14 cellular contexts compared by ENCODE assay signal in the genomic region with DNA sequence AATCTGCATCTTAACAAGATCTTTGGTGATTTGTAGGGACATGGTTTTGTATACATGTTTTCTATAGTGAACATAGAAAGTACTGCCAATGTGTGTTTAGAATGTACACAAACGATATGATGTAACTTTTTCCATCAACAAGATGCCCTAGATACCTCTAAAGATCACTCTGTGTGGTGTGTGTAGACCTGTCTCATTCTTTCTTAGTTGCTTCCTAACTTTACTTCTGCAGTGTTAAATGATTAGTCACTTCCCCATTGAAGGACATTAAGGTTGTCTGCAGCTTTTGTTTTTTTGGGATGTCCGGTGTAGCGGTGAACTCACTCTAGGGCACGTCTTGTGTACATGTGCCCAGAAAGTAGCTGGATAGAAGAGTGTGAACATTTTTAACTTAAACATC. TPM values are rescaled to one million over a fixed set of nuclear protein-coding genes. Genes with fewer than 3 reads are reported as not detected.
A peak's percentile ranks its signal among the peaks of the same experiment; 100 is the strongest.
DNase-seq lines count a peak whose midpoint lies in the region; ATAC-seq, FAIRE-seq and TF ChIP-seq lines count a peak whose summit lies in the region.
"Had no signal": no experiment of that assay in that cellular context is flagged by ENCODE, and none has a peak within 500 bp of the region (broad histone marks: within the 10 kb centered on the region; RNA-seq: fewer than 3 reads in every experiment).

No MANE protein-coding gene starts in this region.

- TF ChIP-seq CTCF in GM12878 (IDR thresholded peaks at IDR 0.05 in 2 of 3, conservative IDR thresholded peaks at IDR 0.05 in 1 of 3; ENCODE audit: control insufficient read depth in 2 of 3, extremely low read depth in 1 of 3, insufficient read depth in 1 of 3, low read depth in 3 of 3, low read length in 3 of 3): no peak
- no peak for TF ChIP-seq CTCF in lower lobe of right lung (IDR thresholded peaks at IDR 0.05)
- no peak for TF ChIP-seq CTCF in spleen (IDR thresholded peaks at IDR 0.05 in 8 of 11, conservative IDR thresholded peaks at IDR 0.05 in 3 of 11)

- in situ Hi-C loops in GM12878 (cut with MboI): no loop called here

- H3K27me3 ChIP-seq in GM12878 (replicated peaks in 1 of 2; ENCODE audit: control insufficient read depth in 2 of 2, insufficient read depth in 2 of 2, low read length in 1 of 2) (no peaks in the 10 kb centered on the region), lower lobe of right lung (ENCODE audit: low read depth) (no peaks in the 10 kb centered on the region), spleen (replicated peaks in 1 of 7) (no peaks in the 10 kb centered on the region)

- H3K9ac ChIP-seq in GM12878 (ENCODE audit: control insufficient read depth, insufficient read depth, low read length): no peak overlapping the region

- CTCF ChIA-PET in GM12878 (lab: Yijun Ruan, JAX): interaction anchor here (0.9 to 3.1 kb wide), 4 partner anchors 10 to 109 kb away, joined by 3 to 19 read pairs (median 4); no protein-coding TSS in a partner anchor

- no peak for TF ChIP-seq EP300 in GM12878 (IDR thresholded peaks at IDR 0.05; ENCODE audit: borderline replicate concordance in 1 of 2, control insufficient read depth in 1 of 2, low read depth in 2 of 2, low read length in 2 of 2)

- POLR2A ChIA-PET in GM12878 (lab: Charles Lee): interaction anchor here (0.8 to 2.1 kb wide), 8 partner anchors 10 to 35 kb away, joined by 3 to 11 read pairs (median 4); a partner anchor contains a TSS

- ATAC-seq in GM12878: peak; percentile 43
- peak; percentile 28 to 49 for ATAC-seq in lower lobe of right lung

- H3K27ac ChIP-seq in GM12878 (ENCODE audit: control insufficient read depth, insufficient read depth) (no peak overlapping the region), lower lobe of right lung (no peak overlapping the region), spleen (no peak overlapping the region)

- WGBS in GM12878 (ENCODE audit: insufficient coverage, insufficient replicate concordance, low lambda C conversion rate, missing lambda C conversion rate): 48% methylated on average over 4 of the region's 4 CpGs
- WGBS in spleen, 5 donors: 23 to 39% (median 35%) methylated on average over 4 of the region's 4 CpGs

- SMC1A ChIA-PET in GM12878 (lab: Charles Lee; ENCODE audit: uncharacterized antibody, unreplicated experiment): interaction anchor here (0.9 to 6.4 kb wide), 6 partner anchors 10 to 38 kb away, joined by 3 to 62 read pairs (median 5); a partner anchor contains a TSS

- no peaks in the 10 kb centered on the region; the same call in 1 of the 2 replicates for H4K20me1 ChIP-seq in GM12878 (ENCODE audit: control insufficient read depth, insufficient read depth)

- H3K4me3 ChIP-seq in GM12878 (no peak overlapping the region), lower lobe of right lung (no peak overlapping the region), spleen (no peak overlapping the region)

- H2AFZ ChIP-seq in GM12878 (ENCODE audit: control insufficient read depth, low read depth, low read length): no peak overlapping the region

- TF ChIP-seq POLR2A in GM12878 (IDR thresholded peaks at IDR 0.05; ENCODE audit: low read depth, low read length): no peak
- TF ChIP-seq POLR2A in spleen (IDR thresholded peaks at IDR 0.05): no peak

- intact Hi-C loops in GM12878 (cut with micrococcal nuclease; ENCODE audit: unreplicated experiment): no loop called here
- intact Hi-C loops in lower lobe of right lung (cut with DNase I): no loop called here
- intact Hi-C loops in spleen (cut with DNase I; ENCODE audit: low total_unique reads): no loop called here

- TF ChIP-seq RAD21 in GM12878 (IDR thresholded peaks at IDR 0.05; ENCODE audit: insufficient read depth, low read depth, low read length): no peak

- BruUV-seq in GM12878 (replicated peaks; lab: Mats Ljungman, UMichigan): no TSS peak

- H3K4me1 ChIP-seq in GM12878 (ENCODE audit: control insufficient read depth, insufficient read depth, low read length): peaks cover 16% of the 10 kb centered on the region
- peaks cover 13% of the 10 kb centered on the region for H3K4me1 ChIP-seq in lower lobe of right lung
- H3K4me1 ChIP-seq in spleen: peaks cover 5 to 67% (median 45%) of the 10 kb centered on the region in 6 donors

- no peak for FAIRE-seq in GM12878 (lab: Jason Lieb, UNC)

- H3K4me2 ChIP-seq in GM12878 (ENCODE audit: control insufficient read depth, insufficient read depth): no peak overlapping the region; the same call in 1 of the 2 replicates

- RAD21 ChIA-PET in GM12878 (lab: Charles Lee; ENCODE audit: unreplicated experiment): interaction anchor here (1.3 to 3.0 kb wide), 7 partner anchors 10 to 95 kb away, joined by 3 to 19 read pairs (median 7); no protein-coding TSS in a partner anchor

- peak; percentile 51 for DNase-seq in CD1c-positive myeloid dendritic cell (ENCODE audit: extremely low spot score)
- peak; percentile 81 for DNase-seq in M059J (ENCODE audit: low read depth)
- no peak for DNase-seq in GM12878 (ENCODE audit: low read depth, low spot score)
- DNase-seq in lower lobe of right lung: no peak
- no peak for DNase-seq in activated CD4-positive, CD25-positive, alpha-beta regulatory T cell treated with anti-CD3 and anti-CD28 coated beads, Interleukin-2, amount 50 U/mL, for 72 hours
- DNase-seq in islet precursor cell: no peak
- no peak for DNase-seq in NCI-H2107 (lab: John Stamatoyannopoulos, UW)
- DNase-seq in spleen: no peak
- DNase-seq: activated CD4-positive, alpha-beta T cell treated with anti-CD3 and anti-CD28 coated beads, Interleukin-2, amount 10 ng/mL, durations not matched to agents 24 days and 14 days; C1 segment of cervical spinal cord; NCI-H1092; NCI-H526; SHP77 treated with DMSO at 0.1 percent for 48 hours; stimulated activated CD4-positive, alpha-beta T cell treated with anti-CD3 and anti-CD28 coated beads, Interleukin-15, amount 100 ng/mL, for 24 hours had no signal

- H3K9me3 ChIP-seq in GM12878 (replicated peaks; ENCODE audit: control insufficient read depth, insufficient read depth, low read length) (peaks cover 2% of the 10 kb centered on the region; the same call in 1 of the 3 replicates), lower lobe of right lung (no peaks in the 10 kb centered on the region), spleen (peaks cover 0 to 13% (median 0%) of the 10 kb centered on the region in 8 donors)

- peaks cover 89% of the 10 kb centered on the region for H3K79me2 ChIP-seq in GM12878 (ENCODE audit: control insufficient read depth, insufficient read depth, low read length)

- peaks cover under 1 to 1% of the 10 kb centered on the region in 2 experiments; a peak in 1 of 4 replicates for H3K36me3 ChIP-seq in GM12878 (ENCODE audit: control insufficient read depth in 2 of 2, insufficient read depth in 2 of 2, low read length in 1 of 2)
- no peaks in the 10 kb centered on the region for H3K36me3 ChIP-seq in lower lobe of right lung
- H3K36me3 ChIP-seq in spleen: no peaks in the 10 kb centered on the region

TF ChIP-seq in GM12878, 131 proteins besides CTCF, POLR2A, EP300 and RAD21:
- TF ChIP-seq ZSCAN29 (IDR thresholded peaks at IDR 0.05) (peak; percentile 79), NRF1 (conservative IDR thresholded peaks at IDR 0.05; ENCODE audit: low read depth, low read length) (no peak)

RNA-seq across cellular contexts. Expression of a gene that starts 35.9 kb away (rescaled TPM):
- 34.3 and 49.2 TPM in 2 replicates for total RNA-seq in M059J (2014; rRNA removed; shearing (Covaris generic))
- total RNA-seq in GM12878 (2013; cell fraction: nucleolus; rRNA removed): 88.3 and 101 TPM in 2 replicates
- total RNA-seq in GM12878 (2014; rRNA removed) (26.2 and 27.7 TPM in 2 replicates), GM12878 (2014; rRNA removed; fragmentation: Illumina TruSeq; extraction: Trizol) (53.0 and 53.7 TPM in 2 replicates), GM12878 (2021) (61.2 and 61.3 TPM in 2 replicates), lower lobe of right lung (40.5 TPM), spleen (10 to 100 TPM; 33.5 to 48.4 (median 40.7) TPM)
- polyA plus RNA-seq in GM12878 (2011; ENCODE audit: low read depth): 10.0 TPM
- polyA plus RNA-seq in GM12878 (2011; rRNA removed) (60.7 and 75.4 TPM in 2 replicates), GM12878 (2014; fragmentation: Illumina TruSeq; extraction: Trizol) (39.0 and 45.0 TPM in 2 replicates), GM12878 (2014; fragmentation: Nextera tagmentation; extraction: Ambion mirVana) (10 to 100 TPM; 11.2 to 15.3 TPM), GM12878 (2014; rRNA removed) (26.8 and 30.8 TPM in 2 replicates), GM12878 (2016; fragmentation: Nextera tagmentation; extraction: Ambion mirVana) (10 to 100 TPM in 1 of 2 experiments, 1 to 10 TPM in 1; 9.3 to 11.3 TPM), spleen (1 to 10 TPM; 6.8 to 8.6 (median 7.8) TPM)
- polyA plus RNA-seq in GM12878 (2011; cell fraction: cytosol; rRNA removed): 30.0 and 34.2 TPM in 2 replicates
- polyA plus RNA-seq in GM12878 (2011; cell fraction: nucleus; rRNA removed): 49.5 and 53.2 TPM in 2 replicates
- polyA plus RNA-seq in GM12878 (2012): 13.4 and 16.6 TPM in 2 replicates
- 244 and 245 TPM in 2 replicates for polyA minus RNA-seq in GM12878 (2011; rRNA and poly(A)+ RNA removed)
- 102 and 113 TPM in 2 replicates for polyA minus RNA-seq in GM12878 (2011; cell fraction: cytosol; rRNA and poly(A)+ RNA removed)
- 33.6 and 50.4 TPM in 2 replicates for polyA minus RNA-seq in GM12878 (2011; cell fraction: nucleus; rRNA and poly(A)+ RNA removed)

Comparison
In these comparisons a context has a peak if more than half of its experiments do, and no peak if none do; other contexts are left out.
1. DNase-seq: peak in CD1c-positive myeloid dendritic cell (single experiment) and M059J (single experiment); none in GM12878 (single experiment), lower lobe of right lung (single experiment), activated CD4-positive, CD25-positive, alpha-beta regulatory T cell treated with anti-CD3 and anti-CD28 coated beads, Interleukin-2, amount 50 U/mL, for 72 hours (single experiment), islet precursor cell (single experiment), NCI-H2107 (single experiment) and spleen (single experiment).